2 cellular contexts compared by ENCODE assay signal in genomic region chr1:1013105-1013921, GRCh38.
TF ChIP-seq lines count a peak whose summit lies in the region.

Gene ISG15, plus strand, starts transcription at chr1:1013497. Its CDS starts 77 bp downstream, at chr1:1013574.

TF ChIP-seq in HEK293, 187 proteins besides CTCF, POLR2A, EP300 and RAD21 (continued from another document and continues in another):
- TF ChIP-seq, protein P1, sequence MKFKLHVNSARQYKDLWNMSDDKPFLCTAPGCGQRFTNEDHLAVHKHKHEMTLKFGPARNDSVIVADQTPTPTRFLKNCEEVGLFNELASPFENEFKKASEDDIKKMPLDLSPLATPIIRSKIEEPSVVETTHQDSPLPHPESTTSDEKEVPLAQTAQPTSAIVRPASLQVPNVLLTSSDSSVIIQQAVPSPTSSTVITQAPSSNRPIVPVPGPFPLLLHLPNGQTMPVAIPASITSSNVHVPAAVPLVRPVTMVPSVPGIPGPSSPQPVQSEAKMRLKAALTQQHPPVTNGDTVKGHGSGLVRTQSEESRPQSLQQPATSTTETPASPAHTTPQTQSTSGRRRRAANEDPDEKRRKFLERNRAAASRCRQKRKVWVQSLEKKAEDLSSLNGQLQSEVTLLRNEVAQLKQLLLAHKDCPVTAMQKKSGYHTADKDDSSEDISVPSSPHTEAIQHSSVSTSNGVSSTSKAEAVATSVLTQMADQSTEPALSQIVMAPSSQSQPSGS (tag by site-specific recombination; IDR thresholded peaks at IDR 0.05; ENCODE audit: low read depth) = no peak
- TF ChIP-seq, protein P2, sequence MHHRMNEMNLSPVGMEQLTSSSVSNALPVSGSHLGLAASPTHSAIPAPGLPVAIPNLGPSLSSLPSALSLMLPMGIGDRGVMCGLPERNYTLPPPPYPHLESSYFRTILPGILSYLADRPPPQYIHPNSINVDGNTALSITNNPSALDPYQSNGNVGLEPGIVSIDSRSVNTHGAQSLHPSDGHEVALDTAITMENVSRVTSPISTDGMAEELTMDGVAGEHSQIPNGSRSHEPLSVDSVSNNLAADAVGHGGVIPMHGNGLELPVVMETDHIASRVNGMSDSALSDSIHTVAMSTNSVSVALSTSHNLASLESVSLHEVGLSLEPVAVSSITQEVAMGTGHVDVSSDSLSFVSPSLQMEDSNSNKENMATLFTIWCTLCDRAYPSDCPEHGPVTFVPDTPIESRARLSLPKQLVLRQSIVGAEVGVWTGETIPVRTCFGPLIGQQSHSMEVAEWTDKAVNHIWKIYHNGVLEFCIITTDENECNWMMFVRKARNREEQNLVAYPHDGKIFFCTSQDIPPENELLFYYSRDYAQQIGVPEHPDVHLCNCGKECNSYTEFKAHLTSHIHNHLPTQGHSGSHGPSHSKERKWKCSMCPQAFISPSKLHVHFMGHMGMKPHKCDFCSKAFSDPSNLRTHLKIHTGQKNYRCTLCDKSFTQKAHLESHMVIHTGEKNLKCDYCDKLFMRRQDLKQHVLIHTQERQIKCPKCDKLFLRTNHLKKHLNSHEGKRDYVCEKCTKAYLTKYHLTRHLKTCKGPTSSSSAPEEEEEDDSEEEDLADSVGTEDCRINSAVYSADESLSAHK (tag by site-specific recombination; IDR thresholded peaks at IDR 0.05) = peak; percentile 30; the same call in 1 of the 2 replicates
- peak; percentile 51; the same call in 1 of the 2 replicates for TF ChIP-seq ZNF561 (tag by site-specific recombination; IDR thresholded peaks at IDR 0.05; ENCODE audit: borderline replicate concordance)
- TF ChIP-seq, protein P3, sequence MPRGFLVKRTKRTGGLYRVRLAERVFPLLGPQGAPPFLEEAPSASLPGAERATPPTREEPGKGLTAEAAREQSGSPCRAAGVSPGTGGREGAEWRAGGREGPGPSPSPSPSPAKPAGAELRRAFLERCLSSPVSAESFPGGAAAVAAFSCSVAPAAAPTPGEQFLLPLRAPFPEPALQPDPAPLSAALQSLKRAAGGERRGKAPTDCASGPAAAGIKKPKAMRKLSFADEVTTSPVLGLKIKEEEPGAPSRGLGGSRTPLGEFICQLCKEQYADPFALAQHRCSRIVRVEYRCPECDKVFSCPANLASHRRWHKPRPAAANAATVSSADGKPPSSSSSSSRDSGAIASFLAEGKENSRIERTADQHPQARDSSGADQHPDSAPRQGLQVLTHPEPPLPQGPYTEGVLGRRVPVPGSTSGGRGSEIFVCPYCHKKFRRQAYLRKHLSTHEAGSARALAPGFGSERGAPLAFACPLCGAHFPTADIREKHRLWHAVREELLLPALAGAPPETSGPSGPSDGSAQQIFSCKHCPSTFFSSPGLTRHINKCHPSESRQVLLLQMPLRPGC (tag by site-specific recombination; IDR thresholded peaks at IDR 0.05) = 0 out of 2 replicates have a peak, but pooled peaks have one; percentile 51
- TF ChIP-seq ZFP41 (tag by site-specific recombination; IDR thresholded peaks at IDR 0.05; ENCODE audit: borderline replicate concordance) = no peak
- no peak for TF ChIP-seq ZNF155 (tag by site-specific recombination; IDR thresholded peaks at IDR 0.05)
- no peak for TF ChIP-seq ZNF837 (tag by site-specific recombination; IDR thresholded peaks at IDR 0.05)
- TF ChIP-seq BCL11A (tag by site-specific recombination; IDR thresholded peaks at IDR 0.05; ENCODE audit: low read depth) = peak; percentile 56; the same call in 1 of the 2 replicates
- TF ChIP-seq, protein P4, sequence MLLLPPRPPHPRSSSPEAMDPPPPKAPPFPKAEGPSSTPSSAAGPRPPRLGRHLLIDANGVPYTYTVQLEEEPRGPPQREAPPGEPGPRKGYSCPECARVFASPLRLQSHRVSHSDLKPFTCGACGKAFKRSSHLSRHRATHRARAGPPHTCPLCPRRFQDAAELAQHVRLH (tag by site-specific recombination; IDR thresholded peaks at IDR 0.05) = no peak
- no peak for TF ChIP-seq ZNF169 (tag by site-specific recombination; IDR thresholded peaks at IDR 0.05)
- no peak for TF ChIP-seq ZNF48 (tag by site-specific recombination; IDR thresholded peaks at IDR 0.05)
- TF ChIP-seq, protein P5, sequence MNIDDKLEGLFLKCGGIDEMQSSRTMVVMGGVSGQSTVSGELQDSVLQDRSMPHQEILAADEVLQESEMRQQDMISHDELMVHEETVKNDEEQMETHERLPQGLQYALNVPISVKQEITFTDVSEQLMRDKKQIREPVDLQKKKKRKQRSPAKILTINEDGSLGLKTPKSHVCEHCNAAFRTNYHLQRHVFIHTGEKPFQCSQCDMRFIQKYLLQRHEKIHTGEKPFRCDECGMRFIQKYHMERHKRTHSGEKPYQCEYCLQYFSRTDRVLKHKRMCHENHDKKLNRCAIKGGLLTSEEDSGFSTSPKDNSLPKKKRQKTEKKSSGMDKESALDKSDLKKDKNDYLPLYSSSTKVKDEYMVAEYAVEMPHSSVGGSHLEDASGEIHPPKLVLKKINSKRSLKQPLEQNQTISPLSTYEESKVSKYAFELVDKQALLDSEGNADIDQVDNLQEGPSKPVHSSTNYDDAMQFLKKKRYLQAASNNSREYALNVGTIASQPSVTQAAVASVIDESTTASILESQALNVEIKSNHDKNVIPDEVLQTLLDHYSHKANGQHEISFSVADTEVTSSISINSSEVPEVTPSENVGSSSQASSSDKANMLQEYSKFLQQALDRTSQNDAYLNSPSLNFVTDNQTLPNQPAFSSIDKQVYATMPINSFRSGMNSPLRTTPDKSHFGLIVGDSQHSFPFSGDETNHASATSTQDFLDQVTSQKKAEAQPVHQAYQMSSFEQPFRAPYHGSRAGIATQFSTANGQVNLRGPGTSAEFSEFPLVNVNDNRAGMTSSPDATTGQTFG (tag by site-specific recombination; IDR thresholded peaks at IDR 0.05; ENCODE audit: borderline replicate concordance) = no peak
- no peak for TF ChIP-seq ZNF555 (tag by site-specific recombination; conservative IDR thresholded peaks at IDR 0.05)
- TF ChIP-seq ZNF23 (tag by site-specific recombination; IDR thresholded peaks at IDR 0.05; ENCODE audit: borderline replicate concordance) = no peak
- TF ChIP-seq ZNF558 (tag by site-specific recombination; IDR thresholded peaks at IDR 0.05) = no peak
- TF ChIP-seq, protein P6, sequence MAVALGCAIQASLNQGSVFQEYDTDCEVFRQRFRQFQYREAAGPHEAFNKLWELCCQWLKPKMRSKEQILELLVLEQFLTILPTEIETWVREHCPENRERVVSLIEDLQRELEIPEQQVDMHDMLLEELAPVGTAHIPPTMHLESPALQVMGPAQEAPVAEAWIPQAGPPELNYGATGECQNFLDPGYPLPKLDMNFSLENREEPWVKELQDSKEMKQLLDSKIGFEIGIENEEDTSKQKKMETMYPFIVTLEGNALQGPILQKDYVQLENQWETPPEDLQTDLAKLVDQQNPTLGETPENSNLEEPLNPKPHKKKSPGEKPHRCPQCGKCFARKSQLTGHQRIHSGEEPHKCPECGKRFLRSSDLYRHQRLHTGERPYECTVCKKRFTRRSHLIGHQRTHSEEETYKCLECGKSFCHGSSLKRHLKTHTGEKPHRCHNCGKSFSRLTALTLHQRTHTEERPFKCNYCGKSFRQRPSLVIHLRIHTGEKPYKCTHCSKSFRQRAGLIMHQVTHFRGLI (tag by site-specific recombination; IDR thresholded peaks at IDR 0.05) = no peak
- no peak for TF ChIP-seq ZNF747 (tag by site-specific recombination; IDR thresholded peaks at IDR 0.05)
- TF ChIP-seq ZNF10 (tag by site-specific recombination; IDR thresholded peaks at IDR 0.05) = no peak
- TF ChIP-seq ZNF311 (tag by site-specific recombination; IDR thresholded peaks at IDR 0.05; ENCODE audit: borderline replicate concordance) = no peak

TF ChIP-seq in K562, 482 proteins besides CTCF, POLR2A, EP300 and RAD21 (continued from another document and continues in another):
- TF ChIP-seq HMGXB4 (CRISPR knock-in tag; IDR thresholded peaks at IDR 0.05) (0 out of 2 replicates have a peak, but pooled peaks have one; percentile 36), TFAP4 (CRISPR knock-in tag; IDR thresholded peaks at IDR 0.05; ENCODE audit: borderline replicate concordance) (peak; percentile 79; the same call in 1 of the 2 replicates), ZNF41 (CRISPR knock-in tag; conservative IDR thresholded peaks at IDR 0.05) (no peak), TCFL5 (CRISPR knock-in tag; conservative IDR thresholded peaks at IDR 0.05) (no peak), BRD9 (IDR thresholded peaks at IDR 0.05; ENCODE audit: low read depth, partially characterized antibody) (peak; percentile 70), SIX5 (IDR thresholded peaks at IDR 0.05; ENCODE audit: borderline replicate concordance in 1 of 2, insufficient read depth in 1 of 2, low read depth in 1 of 2, low read length in 2 of 2) (no peak), TOE1 (IDR thresholded peaks at IDR 0.05; ENCODE audit: borderline replicate concordance) (peak; percentile 55; the same call in 1 of the 2 replicates), TOE1 (CRISPR knock-in tag; IDR thresholded peaks at IDR 0.05; ENCODE audit: borderline replicate concordance, low read depth) (no peak), HDGF (IDR thresholded peaks at IDR 0.05) (no peak), POLR2G (IDR thresholded peaks at IDR 0.05; ENCODE audit: low read depth, low read length) (peak; percentile 81), RFX1 (IDR thresholded peaks at IDR 0.05) (no peak), ZFX (CRISPR knock-in tag; IDR thresholded peaks at IDR 0.05) (peak; percentile 73), NR2F6 (CRISPR knock-in tag; IDR thresholded peaks at IDR 0.05) (no peak), ATF7 (IDR thresholded peaks at IDR 0.05) (peak; percentile 86), SP1 (CRISPR knock-in tag; IDR thresholded peaks at IDR 0.05) (peak; percentile 77; the same call in 1 of the 2 replicates), ZNF165 (CRISPR knock-in tag; IDR thresholded peaks at IDR 0.05; ENCODE audit: borderline replicate concordance) (no peak), FOXJ2 (tag; IDR thresholded peaks at IDR 0.05) (peak; percentile 88; the same call in 1 of the 2 replicates), BDP1 (IDR thresholded peaks at IDR 0.05; ENCODE audit: insufficient read depth, insufficient read length) (no peak), ZFP36 (IDR thresholded peaks at IDR 0.05; ENCODE audit: low read depth, low read length, partially characterized antibody) (peak; percentile 19), CAMTA2 (CRISPR knock-in tag; conservative IDR thresholded peaks at IDR 0.05) (no peak), FOSL1 (tag; conservative IDR thresholded peaks at IDR 0.05) (peak; percentile 19; the same call in 1 of the 2 replicates), SRF (CRISPR knock-in tag; IDR thresholded peaks at IDR 0.05) (peak in 1 of 2 experiments; percentile 95; a peak in 2 of 4 replicates), MED1 (CRISPR knock-in tag; IDR thresholded peaks at IDR 0.05; ENCODE audit: borderline replicate concordance) (no peak), ZNF764 (CRISPR knock-in tag; IDR thresholded peaks at IDR 0.05; ENCODE audit: low read depth) (no peak), CTCFL (IDR thresholded peaks at IDR 0.05; ENCODE audit: borderline replicate concordance, insufficient read depth, low read depth, low read length, poor library complexity, severe bottlenecking) (no peak), L3MBTL2 (IDR thresholded peaks at IDR 0.05) (peak; percentile 54; the same call in 1 of the 2 replicates)
- TF ChIP-seq, protein P7, sequence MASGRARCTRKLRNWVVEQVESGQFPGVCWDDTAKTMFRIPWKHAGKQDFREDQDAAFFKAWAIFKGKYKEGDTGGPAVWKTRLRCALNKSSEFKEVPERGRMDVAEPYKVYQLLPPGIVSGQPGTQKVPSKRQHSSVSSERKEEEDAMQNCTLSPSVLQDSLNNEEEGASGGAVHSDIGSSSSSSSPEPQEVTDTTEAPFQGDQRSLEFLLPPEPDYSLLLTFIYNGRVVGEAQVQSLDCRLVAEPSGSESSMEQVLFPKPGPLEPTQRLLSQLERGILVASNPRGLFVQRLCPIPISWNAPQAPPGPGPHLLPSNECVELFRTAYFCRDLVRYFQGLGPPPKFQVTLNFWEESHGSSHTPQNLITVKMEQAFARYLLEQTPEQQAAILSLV (tag; IDR thresholded peaks at IDR 0.05) = peak; percentile 89
- TF ChIP-seq, protein P8, sequence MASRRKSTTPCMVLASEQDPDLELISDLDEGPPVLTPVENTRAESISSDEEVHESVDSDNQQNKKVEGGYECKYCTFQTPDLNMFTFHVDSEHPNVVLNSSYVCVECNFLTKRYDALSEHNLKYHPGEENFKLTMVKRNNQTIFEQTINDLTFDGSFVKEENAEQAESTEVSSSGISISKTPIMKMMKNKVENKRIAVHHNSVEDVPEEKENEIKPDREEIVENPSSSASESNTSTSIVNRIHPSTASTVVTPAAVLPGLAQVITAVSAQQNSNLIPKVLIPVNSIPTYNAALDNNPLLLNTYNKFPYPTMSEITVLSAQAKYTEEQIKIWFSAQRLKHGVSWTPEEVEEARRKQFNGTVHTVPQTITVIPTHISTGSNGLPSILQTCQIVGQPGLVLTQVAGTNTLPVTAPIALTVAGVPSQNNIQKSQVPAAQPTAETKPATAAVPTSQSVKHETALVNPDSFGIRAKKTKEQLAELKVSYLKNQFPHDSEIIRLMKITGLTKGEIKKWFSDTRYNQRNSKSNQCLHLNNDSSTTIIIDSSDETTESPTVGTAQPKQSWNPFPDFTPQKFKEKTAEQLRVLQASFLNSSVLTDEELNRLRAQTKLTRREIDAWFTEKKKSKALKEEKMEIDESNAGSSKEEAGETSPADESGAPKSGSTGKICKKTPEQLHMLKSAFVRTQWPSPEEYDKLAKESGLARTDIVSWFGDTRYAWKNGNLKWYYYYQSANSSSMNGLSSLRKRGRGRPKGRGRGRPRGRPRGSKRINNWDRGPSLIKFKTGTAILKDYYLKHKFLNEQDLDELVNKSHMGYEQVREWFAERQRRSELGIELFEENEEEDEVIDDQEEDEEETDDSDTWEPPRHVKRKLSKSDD (conservative IDR thresholded peaks at IDR 0.05; ENCODE audit: low read length) = no peak
